In genomic region chr16:23509441-23509754, GRCh38 we compare ENCODE assay signal across 8 cellular contexts. TPM values are rescaled to one million over a fixed set of nuclear protein-coding genes. Genes with fewer than 3 reads are reported as not detected.
A peak's percentile ranks its signal among the peaks of the same experiment; 100 is the strongest.
DNase-seq lines count a peak whose midpoint lies in the region; ATAC-seq and TF ChIP-seq lines count a peak whose summit lies in the region.

No MANE protein-coding gene starts in this region.

- intact Hi-C loops in CD14-positive monocyte (cut with micrococcal nuclease) = loop anchor here in 1 of 2 donors (10.0 kb wide), 1 partner anchor 55 kb away; the partner anchor contains the start of gene COG7

- peaks cover 0 to 4% (median 0%) of the 10 kb centered on the region in 3 donors for H3K27me3 Mint-ChIP-seq in CD14-positive monocyte (ENCODE audit: low read depth in 3 of 3)
- H3K27me3 Mint-ChIP-seq in effector memory CD8-positive, alpha-beta T cell = no peaks in the 10 kb centered on the region

- peak overlapping the region; percentile 79 to 93 (median 87) for H3K27ac Mint-ChIP-seq in CD14-positive monocyte
- peak overlapping the region; percentile 86 to 95 for H3K27ac Mint-ChIP-seq in effector memory CD8-positive, alpha-beta T cell

- no peaks in the 10 kb centered on the region for H3K9me3 ChIP-seq in NT2/D1 (ENCODE audit: insufficient read depth, low read length)
- H3K9me3 ChIP-seq in neuron (ENCODE audit: low read length) = no peaks in the 10 kb centered on the region

- H3K4me3 ChIP-seq in NT2/D1 (ENCODE audit: insufficient read length, low read depth) = peak overlapping the region; percentile 78
- H3K4me3 ChIP-seq in neuron (ENCODE audit: low read length) = peak overlapping the region; percentile 94

- DNase-seq in CD14-positive monocyte (ENCODE audit: low spot score) (no peak), NT2/D1 (ENCODE audit: low read depth, low spot score) (no peak), medulla oblongata (ENCODE audit: extremely low spot score) (no peak)
- DNase-seq in effector memory CD8-positive, alpha-beta T cell = no peak
- no peak for DNase-seq in stimulated activated CD4-positive, alpha-beta T cell treated with anti-CD3 and anti-CD28 coated beads, Interleukin-1b, Interleukin-23, amount 100 ng/mL, for 48 hours

- peaks cover 11 to 18% of the 10 kb centered on the region in 2 donors for H3K36me3 Mint-ChIP-seq in CD14-positive monocyte
- H3K36me3 Mint-ChIP-seq in effector memory CD8-positive, alpha-beta T cell (ENCODE audit: insufficient read depth) = peaks cover 42% of the 10 kb centered on the region

- peaks cover 13% of the 10 kb centered on the region for H3K4me1 ChIP-seq in NT2/D1 (ENCODE audit: insufficient read depth, insufficient read length)
- H3K4me1 ChIP-seq in neuron (ENCODE audit: insufficient read depth, low read length) = peaks cover 39% of the 10 kb centered on the region

- H3K4me1 Mint-ChIP-seq in CD14-positive monocyte = peaks cover 51% of the 10 kb centered on the region
- H3K4me1 Mint-ChIP-seq in effector memory CD8-positive, alpha-beta T cell (ENCODE audit: low read depth in 2 of 2) = peaks cover 41 to 47% of the 10 kb centered on the region in 2 donors

- TF ChIP-seq CTCF in CD14-positive monocyte (IDR thresholded peaks at IDR 0.05) = no peak

- no peak overlapping the region for H2AFZ ChIP-seq in neuron (ENCODE audit: low read depth, low read length)

- H3K36me3 ChIP-seq in NT2/D1 (ENCODE audit: insufficient read depth, insufficient read length, low read length) = peaks cover 31% of the 10 kb centered on the region
- no peaks in the 10 kb centered on the region for H3K36me3 ChIP-seq in neuron (ENCODE audit: insufficient read depth, low read length)

- H3K9ac ChIP-seq in NT2/D1 (ENCODE audit: insufficient read length, low read depth) = peak overlapping the region; percentile 95

- ATAC-seq in effector memory CD8-positive, alpha-beta T cell (replicated peaks) = no peak
- no peak for ATAC-seq in HG03520 (IDR thresholded peaks at IDR 0.05; ENCODE audit: unreplicated experiment)
- ATAC-seq in GM18520 (IDR thresholded peaks at IDR 0.05; ENCODE audit: unreplicated experiment) = no peak

- H3K9me3 Mint-ChIP-seq in CD14-positive monocyte = peaks cover 0 to 2% (median 0%) of the 10 kb centered on the region in 7 donors
- no peaks in the 10 kb centered on the region for H3K9me3 Mint-ChIP-seq in effector memory CD8-positive, alpha-beta T cell

- no peaks in the 10 kb centered on the region for H3K27me3 ChIP-seq in NT2/D1 (ENCODE audit: insufficient read depth, insufficient read length)
- H3K27me3 ChIP-seq in neuron (ENCODE audit: insufficient read depth, low read length) = no peaks in the 10 kb centered on the region

- H3K4me3 Mint-ChIP-seq in CD14-positive monocyte = peak overlapping the region; percentile 97 to 98
- peak overlapping the region; percentile 85 to 90 for H3K4me3 Mint-ChIP-seq in effector memory CD8-positive, alpha-beta T cell

RNA-seq across cellular contexts. Expression of gene GGA2, which starts 0.9 kb away (rescaled TPM):
- 10 to 100 TPM; 37.5 to 49.5 TPM for polyA plus RNA-seq in CD14-positive monocyte

RNA-seq across cellular contexts. Expression of gene EARS2, which starts 47.8 kb away (rescaled TPM):
- 1 to 10 TPM; 2.9 to 4.2 TPM for polyA plus RNA-seq in CD14-positive monocyte

RNA-seq across cellular contexts. Expression of gene UBFD1, which starts 48.1 kb away (rescaled TPM):
- polyA plus RNA-seq in CD14-positive monocyte = 1 to 10 TPM; 8.0 to 8.9 TPM

RNA-seq across cellular contexts. Expression of gene COG7, which starts 56.4 kb away (rescaled TPM):
- polyA plus RNA-seq in CD14-positive monocyte = 1 to 10 TPM; 6.6 to 8.0 TPM
